ENCODE assay signal across 14 cellular contexts in the genomic region with DNA sequence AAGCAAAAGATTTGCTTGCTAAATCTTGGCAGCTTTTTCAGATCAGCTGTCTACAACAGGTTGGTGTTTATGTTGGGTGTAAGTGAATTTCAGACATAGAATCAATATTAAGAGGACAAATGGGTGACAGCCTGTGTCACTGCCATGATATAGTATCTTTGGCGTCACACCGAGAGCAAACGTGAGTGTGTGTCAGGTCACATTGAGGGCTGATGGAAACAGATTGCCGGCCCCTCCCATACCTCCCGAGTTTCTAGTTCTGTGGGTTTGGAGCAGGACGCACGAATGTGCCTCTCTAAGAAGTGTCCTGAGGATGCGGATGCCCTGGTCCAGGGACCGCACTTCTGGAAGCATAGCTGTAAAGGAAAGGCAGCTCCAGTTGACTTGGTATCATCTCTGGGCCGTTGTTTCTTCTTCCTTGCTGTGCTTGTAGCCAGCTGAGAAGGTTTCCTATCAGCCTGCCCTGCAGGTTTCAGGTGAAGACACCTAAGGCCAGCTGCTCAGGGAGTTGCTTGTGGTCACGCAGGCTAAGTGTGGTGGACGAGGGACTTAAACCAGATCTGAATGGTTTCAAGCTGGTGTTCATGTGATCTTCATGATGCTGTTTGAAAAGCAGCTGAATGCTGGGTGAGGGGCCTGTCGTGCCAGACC.
"Had no signal": no experiment of that assay in that cellular context is flagged by ENCODE, and none has a peak within 500 bp of the region (broad histone marks: within the 10 kb centered on the region; RNA-seq: fewer than 3 reads in every experiment).

No MANE protein-coding gene starts in this region.

- FAIRE-seq: TTC549 had no signal

- H3K4me3 Mint-ChIP-seq: immature natural killer cell; natural killer cell; stimulated activated naive CD8-positive, alpha-beta T cell treated with anti-CD3 and anti-CD28 coated beads, Interleukin-15, Interleukin-2, amounts not matched to agents 100 ng/mL and 50 ng/mL, for 24 hours; T-helper 17 cell had no signal

- DNase-seq: activated T-cell treated with anti-CD3 and anti-CD28 coated beads, Interleukin-2, amount 50 U/mL, for 1 hour; amniotic stem cell; immature natural killer cell; left cardiac atrium; mucosa of descending colon; natural killer cell; stimulated activated CD4-positive, alpha-beta T cell treated with anti-CD3 and anti-CD28 coated beads, Interleukin-15, amount 100 ng/mL, for 24 hours; stimulated activated CD4-positive, alpha-beta T cell treated with anti-CD3 and anti-CD28 coated beads, Interleukin-4, amount 100 ng/mL, for 24 hours; T-helper 17 cell had no signal

- H3K4me3 ChIP-seq: lung, mucosa of descending colon had no signal

- H3K9me3 ChIP-seq: mucosa of descending colon had no signal

- H3K9me3 Mint-ChIP-seq: activated naive CD4-positive, alpha-beta T cell treated with anti-CD3 and anti-CD28 coated beads, Interleukin-2, amount 50 U/mL, for 72 hours; brain; immature natural killer cell; natural killer cell; stimulated activated naive CD8-positive, alpha-beta T cell treated with anti-CD3 and anti-CD28 coated beads, Interleukin-15, Interleukin-2, amounts not matched to agents 100 ng/mL and 50 ng/mL, for 24 hours had no signal

- H3K36me3 Mint-ChIP-seq: activated naive CD4-positive, alpha-beta T cell treated with anti-CD3 and anti-CD28 coated beads, Interleukin-2, amount 50 U/mL, for 72 hours; immature natural killer cell; natural killer cell had no signal

- H3K27ac Mint-ChIP-seq: activated naive CD4-positive, alpha-beta T cell treated with anti-CD3 and anti-CD28 coated beads, Interleukin-2, amount 50 U/mL, for 72 hours; immature natural killer cell; natural killer cell; stimulated activated naive CD8-positive, alpha-beta T cell treated with anti-CD3 and anti-CD28 coated beads, Interleukin-15, Interleukin-2, amounts not matched to agents 100 ng/mL and 50 ng/mL, for 24 hours; T-helper 17 cell had no signal
